35 cellular contexts compared by ENCODE assay signal in genomic region chr12:19836456-19836855, GRCh38.
A peak's percentile ranks its signal among the peaks of the same experiment; 100 is the strongest.
DNase-seq lines count a peak whose midpoint lies in the region; ATAC-seq, FAIRE-seq and TF ChIP-seq lines count a peak whose summit lies in the region.
"Had no signal": no experiment of that assay in that cellular context is flagged by ENCODE, and none has a peak within 500 bp of the region (broad histone marks: within the 10 kb centered on the region; RNA-seq: fewer than 3 reads in every experiment).

No MANE protein-coding gene starts in this region.

- TF ChIP-seq CTCF in spleen (IDR thresholded peaks at IDR 0.05 in 8 of 11, conservative IDR thresholded peaks at IDR 0.05 in 3 of 11) (no peak), tibial artery (IDR thresholded peaks at IDR 0.05) (no peak), kidney (IDR thresholded peaks at IDR 0.05; ENCODE audit: borderline replicate concordance, extremely low read depth, insufficient read depth) (no peak)

- H3K4me3 ChIP-seq in mesenchymal stem cell (ENCODE audit: insufficient read depth in 1 of 2, low read depth in 1 of 2, low read length in 2 of 2) (no peak overlapping the region), spleen (no peak overlapping the region), tibial artery (no peak overlapping the region), kidney (ENCODE audit: low read length in 2 of 2) (no peak overlapping the region)
- H3K4me3 ChIP-seq: A549; BLaER1; BLaER1 treated with 17β-estradiol and CSF1 and Interleukin-3, amounts not matched to agents 10 nM and 100 nM had no signal

- H3K9ac ChIP-seq in mesenchymal stem cell (ENCODE audit: low read length) = no peak overlapping the region
- H3K9ac ChIP-seq in kidney (ENCODE audit: low read length in 2 of 2) = no peak overlapping the region
- H3K9ac ChIP-seq: BLaER1; BLaER1 treated with 17β-estradiol and CSF1 and Interleukin-3, amounts not matched to agents 10 nM and 100 nM had no signal

- DNase-seq in mesenchymal stem cell (no peak), posterior vena cava (ENCODE audit: low spot score) (peak; percentile 66), spleen (peak; percentile 58), tibial artery (no peak), GM12892 (ENCODE audit: insufficient read length) (no peak), kidney (no peak), OCI-M1 (lab: John Stamatoyannopoulos, UW) (no peak)
- DNase-seq: 8988T; ACHN; AML-193; BE2C; C1 segment of cervical spinal cord; Caco-2; Calu3; CD4-positive, alpha-beta memory T cell; CD4-positive, alpha-beta T cell; CD4-positive, CD25-positive, alpha-beta regulatory T cell; CD8-positive, alpha-beta memory T cell; CD8-positive, alpha-beta T cell; COR-L47; DMS 273 treated with DMSO at 0.1 percent for 48 hours; DMS153; DMS53; DMS79; DMS79 treated with DMSO at 0.1 percent for 48 hours; DND-41; EL had no signal

- intact Hi-C loops in posterior vena cava (cut with DNase I) (no loop called here), spleen (cut with DNase I; ENCODE audit: low total_unique reads) (no loop called here), tibial artery (cut with DNase I; ENCODE audit: low total_unique reads) (no loop called here), kidney (cut with DNase I) (no loop called here)

- H3K27ac ChIP-seq in mesenchymal stem cell (ENCODE audit: low read length, poor library complexity, severe bottlenecking) (no peak overlapping the region), spleen (no peak overlapping the region), tibial artery (peak overlapping the region; percentile 46 to 55), kidney (ENCODE audit: low read depth in 2 of 2, low read length in 2 of 2) (no peak overlapping the region)
- H3K27ac ChIP-seq: 22Rv1; A549; BLaER1; BLaER1 treated with 17β-estradiol and CSF1 and Interleukin-3, amounts not matched to agents 10 nM and 100 nM; C4-2B had no signal

- H3K9me3 ChIP-seq in mesenchymal stem cell (ENCODE audit: control insufficient read depth, low read length) (no peaks in the 10 kb centered on the region), spleen (peaks cover 0 to 8% (median 0%) of the 10 kb centered on the region in 8 donors), tibial artery (no peaks in the 10 kb centered on the region), kidney (ENCODE audit: control insufficient read depth in 1 of 2, low read length in 2 of 2) (no peaks in the 10 kb centered on the region)
- H3K9me3 ChIP-seq: A549, BE2C, BLaER1, Caco-2 had no signal

- H2BK12ac ChIP-seq in mesenchymal stem cell (ENCODE audit: low read length in 2 of 2) = peak overlapping the region in 1 of 2 experiments; percentile 29

- no peak overlapping the region for H3K14ac ChIP-seq in mesenchymal stem cell (ENCODE audit: low read length in 2 of 2)

- H4K91ac ChIP-seq in mesenchymal stem cell (ENCODE audit: low read length) = no peak overlapping the region

- H3K4me1 ChIP-seq in mesenchymal stem cell (ENCODE audit: control insufficient read depth, insufficient read depth, low read depth, low read length) = no peaks in the 10 kb centered on the region
- no peaks in the 10 kb centered on the region for H3K4me1 ChIP-seq in spleen
- peaks cover 0 to 65% (median 17%) of the 10 kb centered on the region in 4 donors for H3K4me1 ChIP-seq in tibial artery
- no peaks in the 10 kb centered on the region for H3K4me1 ChIP-seq in kidney (ENCODE audit: control insufficient read depth in 1 of 2, insufficient read depth in 1 of 2, low read depth in 1 of 2, low read length in 2 of 2)
- H3K4me1 ChIP-seq: A549; BE2C; BLaER1; BLaER1 treated with 17β-estradiol and CSF1 and Interleukin-3, amounts not matched to agents 10 nM and 100 nM; Caco-2 had no signal

- H3K23ac ChIP-seq in mesenchymal stem cell (ENCODE audit: low read length in 2 of 2) = no peak overlapping the region

- H2AFZ ChIP-seq in mesenchymal stem cell (ENCODE audit: low read depth, low read length) = no peak overlapping the region

- FAIRE-seq in GM12892 (lab: Jason Lieb, UNC) (no peak), kidney (lab: Jason Lieb, UNC) (no peak)
- FAIRE-seq: A204.1, A549, D721Med had no signal

- no peaks in the 10 kb centered on the region for H3K36me3 ChIP-seq in mesenchymal stem cell (ENCODE audit: control insufficient read depth in 1 of 2, insufficient read depth in 2 of 2, low read depth in 1 of 2, low read length in 2 of 2)
- no peaks in the 10 kb centered on the region for H3K36me3 ChIP-seq in spleen
- H3K36me3 ChIP-seq in tibial artery = peaks cover 0 to 3% (median 0%) of the 10 kb centered on the region in 3 donors
- no peaks in the 10 kb centered on the region for H3K36me3 ChIP-seq in kidney (ENCODE audit: control insufficient read depth in 1 of 2, insufficient read depth in 2 of 2, low read length in 2 of 2)
- H3K36me3 ChIP-seq: BE2C; BLaER1; BLaER1 treated with 17β-estradiol and CSF1 and Interleukin-3, amounts not matched to agents 10 nM and 100 nM had no signal

- peak overlapping the region; percentile 36 for H2BK15ac ChIP-seq in mesenchymal stem cell (ENCODE audit: low read depth, poor library complexity, severe bottlenecking)

- H3K4me2 ChIP-seq in mesenchymal stem cell (ENCODE audit: low read length, poor library complexity, severe bottlenecking) = no peak overlapping the region
- H3K4me2 ChIP-seq: A549; BLaER1; BLaER1 treated with 17β-estradiol and CSF1 and Interleukin-3, amounts not matched to agents 10 nM and 100 nM had no signal

- H3K27me3 ChIP-seq in mesenchymal stem cell (ENCODE audit: control insufficient read depth in 1 of 2, insufficient read depth in 1 of 2, low read length in 2 of 2) (no peaks in the 10 kb centered on the region), spleen (replicated peaks in 1 of 7) (no peaks in the 10 kb centered on the region), tibial artery (no peaks in the 10 kb centered on the region)
- H3K27me3 ChIP-seq: BE2C; BLaER1; BLaER1 treated with 17β-estradiol and CSF1 and Interleukin-3, amounts not matched to agents 10 nM and 100 nM had no signal

- H4K8ac ChIP-seq in mesenchymal stem cell (ENCODE audit: low read length) = no peak overlapping the region

- H3K79me1 ChIP-seq in mesenchymal stem cell (replicated peaks; ENCODE audit: low read length, poor library complexity, severe bottlenecking) = no peaks in the 10 kb centered on the region

- no peak overlapping the region for H2AK5ac ChIP-seq in mesenchymal stem cell (ENCODE audit: low read length, severe bottlenecking)

- H2BK120ac ChIP-seq in mesenchymal stem cell (ENCODE audit: low read depth, low read length) = no peak overlapping the region

- H3K18ac ChIP-seq in mesenchymal stem cell (ENCODE audit: low read depth in 1 of 2, low read length in 2 of 2) = peak overlapping the region in 1 of 2 experiments; percentile 16

- H2BK5ac ChIP-seq in mesenchymal stem cell (ENCODE audit: low read depth, low read length, poor library complexity, severe bottlenecking) = no peak overlapping the region

- H3K4ac ChIP-seq in mesenchymal stem cell (ENCODE audit: low read depth in 1 of 2, low read length in 2 of 2) = no peak overlapping the region

- TF ChIP-seq POLR2A in spleen (IDR thresholded peaks at IDR 0.05) = no peak
- TF ChIP-seq POLR2A in GM12892 (IDR thresholded peaks at IDR 0.05; ENCODE audit: low read depth, low read length) = no peak

- ATAC-seq in GM21381 (IDR thresholded peaks at IDR 0.05; ENCODE audit: unreplicated experiment) = no peak
- ATAC-seq: A549; CD8-positive, alpha-beta T cell had no signal

- WGBS in mesenchymal stem cell = 98% methylated on average over 9 of the region's 9 CpGs
- 87 to 98% (median 95%) methylated on average over 9 of the region's 9 CpGs for WGBS in spleen, 5 donors

Comparison
In these comparisons a context has a peak if more than half of its experiments do, and no peak if none do; other contexts are left out.
1. DNase-seq: peak in posterior vena cava (single experiment) and spleen (single experiment); none in mesenchymal stem cell (single experiment), tibial artery (0 of 2), GM12892 (single experiment), kidney (single experiment) and OCI-M1 (single experiment).
2. H3K27ac ChIP-seq: peak in tibial artery (2 of 2); none in mesenchymal stem cell (single experiment), spleen (0 of 8) and kidney (0 of 2).